In genomic region chr5:181187500-181188213, GRCh38 we compare ENCODE assay signal across 8 cellular contexts. TPM values are rescaled to one million over a fixed set of nuclear protein-coding genes. Genes with fewer than 3 reads are reported as not detected.
DNase-seq lines count a peak whose midpoint lies in the region; ATAC-seq and TF ChIP-seq lines count a peak whose summit lies in the region.

No MANE protein-coding gene starts in this region.

- H3K4me3 ChIP-seq in foreskin fibroblast (ENCODE audit: low read depth in 1 of 2, low read length in 2 of 2), result peak overlapping the region; percentile 45 to 53

- no peaks in the 10 kb centered on the region for H3K9me3 Mint-ChIP-seq in osteocyte (ENCODE audit: unreplicated experiment)

- intact Hi-C loops in Right ventricle myocardium inferior (cut with DNase I) (loop anchor here (1.0 to 5.0 kb wide), 3 partner anchors 35 to 385 kb away; partner anchors contain the start of genes MGAT1 and TRIM52), cardiac septum (cut with DNase I) (no loop called here)

- peak overlapping the region; percentile 98 for H3K27ac Mint-ChIP-seq in osteocyte (ENCODE audit: unreplicated experiment)

- H3K36me3 Mint-ChIP-seq in osteocyte (ENCODE audit: unreplicated experiment), result no peaks in the 10 kb centered on the region

- in situ Hi-C loops in GM13977 (cut with MboI; ENCODE audit: low pct_unique_long_range_greater_than_20kb, low sequenced_read_pairs, unreplicated experiment), result no loop called here

- no peaks in the 10 kb centered on the region for H3K27me3 Mint-ChIP-seq in osteocyte (ENCODE audit: unreplicated experiment)

- peaks cover 31% of the 10 kb centered on the region for H3K4me1 Mint-ChIP-seq in osteocyte (ENCODE audit: unreplicated experiment)

- TF ChIP-seq CTCF in foreskin fibroblast (IDR thresholded peaks at IDR 0.05; ENCODE audit: low read depth, low read length) (no peak), osteocyte (IDR thresholded peaks at IDR 0.05) (peak; percentile 40), GM13977 (IDR thresholded peaks at IDR 0.05; ENCODE audit: extremely low read depth, insufficient read depth, missing control alignments) (no peak)

- ATAC-seq in Right ventricle myocardium inferior (peak; percentile 22), GM19351 (IDR thresholded peaks at IDR 0.05; ENCODE audit: unreplicated experiment) (no peak)

- DNase-seq in Right ventricle myocardium inferior (ENCODE audit: missing footprints) (peak; percentile 88), cardiac septum (ENCODE audit: low spot score) (no peak), foreskin fibroblast (peak; percentile 70 to 89), osteocyte (ENCODE audit: extremely low spot score, unreplicated experiment) (peak; percentile 94), occipital lobe (lab: John Stamatoyannopoulos, UW) (no peak), GM13977 (ENCODE audit: low spot score) (no peak)
- DNase-seq in activated CD8-positive, alpha-beta memory T cell treated with anti-CD3 and anti-CD28 coated beads, Interleukin-2, amount 50 U/mL, for 48 hours, result peak; percentile 96

- H3K4me3 Mint-ChIP-seq in osteocyte (ENCODE audit: unreplicated experiment), result peak overlapping the region; percentile 97

RNA-seq across cellular contexts. Expression of gene TRIM7, which starts 17.3 kb away (rescaled TPM):
- 14.4 TPM for total RNA-seq in Right ventricle myocardium inferior
- total RNA-seq in cardiac septum, result 6.4 TPM
- total RNA-seq in osteocyte, result 3.8 and 4.0 TPM in 2 replicates
- total RNA-seq in occipital lobe, result 0.78 TPM

RNA-seq across cellular contexts. Expression of gene TRIM41, which starts 35.4 kb away (rescaled TPM):
- 20.9 TPM for total RNA-seq in Right ventricle myocardium inferior
- total RNA-seq in cardiac septum, result 33.0 TPM
- total RNA-seq in osteocyte, result 25.2 and 27.1 TPM in 2 replicates
- total RNA-seq in occipital lobe, result 11.9 TPM

RNA-seq across cellular contexts. Expression of gene OR2V2, which starts 40.3 kb away (rescaled TPM):
- total RNA-seq in Right ventricle myocardium inferior (not detected), cardiac septum (not detected), osteocyte (not detected in 2 replicates), occipital lobe (not detected)

RNA-seq across cellular contexts. Expression of gene RACK1, which starts 56.0 kb away (rescaled TPM):
- total RNA-seq in Right ventricle myocardium inferior (693 TPM), cardiac septum (557 TPM), osteocyte (1,869 and 1,921 TPM in 2 replicates), occipital lobe (2,761 TPM)

RNA-seq across cellular contexts. Expression of gene OR2V1, which starts 56.7 kb away (rescaled TPM):
- not detected for total RNA-seq in Right ventricle myocardium inferior
- not detected for total RNA-seq in cardiac septum
- total RNA-seq in osteocyte, result not detected in 2 replicates
- not detected for total RNA-seq in occipital lobe

Comparison
In these comparisons a context has a peak if more than half of its experiments do, and no peak if none do; other contexts are left out.
1. DNase-seq: peak in Right ventricle myocardium inferior (single experiment), activated CD8-positive, alpha-beta memory T cell treated with anti-CD3 and anti-CD28 coated beads, Interleukin-2, amount 50 U/mL, for 48 hours (single experiment), foreskin fibroblast (2 of 2) and osteocyte (single experiment); none in cardiac septum (single experiment), occipital lobe (single experiment) and GM13977 (single experiment).